Comparison of ENCODE assay signal across 8 cellular contexts in genomic region chr5:43555895-43556606, GRCh38. TPM values are rescaled to one million over a fixed set of nuclear protein-coding genes. Genes with fewer than 3 reads are reported as not detected.
DNase-seq lines count a peak whose midpoint lies in the region; ATAC-seq and TF ChIP-seq lines count a peak whose summit lies in the region.

No MANE protein-coding gene starts in this region.

- H3K36me3 Mint-ChIP-seq in CD4-positive, alpha-beta memory T cell: peaks cover under 1 to 16% of the 10 kb centered on the region in 2 donors

- no peaks in the 10 kb centered on the region for H3K9me2 ChIP-seq in SU-DHL-6 (replicated peaks; ENCODE audit: insufficient read depth, low read length)

- H2AFZ ChIP-seq in SU-DHL-6 (ENCODE audit: low read depth, low read length, severe bottlenecking): peak overlapping the region; percentile 68

- no peaks in the 10 kb centered on the region for H4K20me1 ChIP-seq in SU-DHL-6 (ENCODE audit: low read depth, low read length)

- H3K79me2 ChIP-seq in SU-DHL-6 (ENCODE audit: insufficient read depth, low read length): peaks cover 52% of the 10 kb centered on the region

- H3K27ac Mint-ChIP-seq in CD4-positive, alpha-beta memory T cell: peak overlapping the region in 6 of 7 donors; percentile 91 to 97 (median 94)

- ATAC-seq in GM21515 (IDR thresholded peaks at IDR 0.05; ENCODE audit: unreplicated experiment) (peak; percentile 25), HG02588 (IDR thresholded peaks at IDR 0.05; ENCODE audit: unreplicated experiment) (no peak)

- H3K4me1 Mint-ChIP-seq in CD4-positive, alpha-beta memory T cell: peaks cover 7 to 13% (median 12%) of the 10 kb centered on the region in 4 donors

- DNase-seq in CD4-positive, alpha-beta memory T cell: peak in 1 of 5 donors; percentile 57
- peak; percentile 70 for DNase-seq in KBM-7
- DNase-seq in astrocyte of the cerebellum (ENCODE audit: low read depth): no peak
- peak; percentile 25 for DNase-seq in iPS DF 6.9 (ENCODE audit: low read depth, low spot score)
- peak; percentile 76 for DNase-seq in sigmoid colon

- no peaks in the 10 kb centered on the region for H3K27me3 ChIP-seq in CD4-positive, alpha-beta memory T cell (ENCODE audit: insufficient read depth, low read length)
- H3K27me3 ChIP-seq in SU-DHL-6 (ENCODE audit: low read length) (no peaks in the 10 kb centered on the region), iPS DF 6.9 (ENCODE audit: control insufficient read depth, insufficient read depth, low read length) (0 out of 2 replicates have a peak, but pooled peaks cover 2% of the 10 kb centered on the region), sigmoid colon (no peaks in the 10 kb centered on the region)

- H3K4me2 ChIP-seq in SU-DHL-6 (ENCODE audit: low read depth, low read length, poor library complexity, severe bottlenecking): peak overlapping the region; percentile 77

- intact Hi-C loops in CD4-positive, alpha-beta memory T cell (cut with micrococcal nuclease): loop anchor here (1.0 to 5.0 kb wide), 4 partner anchors 73 to 1251 kb away; partner anchors contain the start of genes MRPS30 and TMEM267
- intact Hi-C loops in sigmoid colon (cut with DNase I): loop anchor here (1.0 to 5.0 kb wide), 2 partner anchors 39 to 72 kb away; partner anchors contain the start of gene C5orf34

- H3K9ac ChIP-seq in SU-DHL-6 (ENCODE audit: low read length): peak overlapping the region; percentile 87

- CTCF ChIA-PET in CD4-positive, alpha-beta memory T cell (lab: Charles Lee; ENCODE audit: partially characterized antibody): interaction anchor here (0.7 to 5.8 kb wide), 6 partner anchors 13 to 77 kb away, joined by 3 to 36 read pairs (median 7); partner anchors contain the start of genes NNT and TMEM267

- TF ChIP-seq CTCF in SU-DHL-6 (IDR thresholded peaks at IDR 0.05; ENCODE audit: insufficient read depth, low read length, poor library complexity, severe bottlenecking) (no peak), astrocyte of the cerebellum (IDR thresholded peaks at IDR 0.05; ENCODE audit: low read depth, low read length, missing control alignments) (peak; percentile 2), sigmoid colon (IDR thresholded peaks at IDR 0.05) (no peak)

- no peak for TF ChIP-seq EP300 in sigmoid colon (IDR thresholded peaks at IDR 0.05)

- POLR2A ChIA-PET in CD4-positive, alpha-beta memory T cell (lab: Charles Lee; ENCODE audit: partially characterized antibody): interaction anchor here (0.6 to 9.5 kb wide), 7 partner anchors 22 to 75 kb away, joined by 3 to 124 read pairs (median 7); partner anchors contain the start of genes C5orf34, NNT and TMEM267

- peak overlapping the region; percentile 90 to 96 (median 94) for H3K4me3 Mint-ChIP-seq in CD4-positive, alpha-beta memory T cell

- no peaks in the 10 kb centered on the region for H3K27me3 Mint-ChIP-seq in CD4-positive, alpha-beta memory T cell

- H3K4me1 ChIP-seq in CD4-positive, alpha-beta memory T cell (ENCODE audit: insufficient read depth, low read length): peaks cover 50% of the 10 kb centered on the region
- H3K4me1 ChIP-seq in iPS DF 6.9 (ENCODE audit: control insufficient read depth, insufficient read depth, low read length) (no peaks in the 10 kb centered on the region), sigmoid colon (peaks cover 0 to 49% (median 38%) of the 10 kb centered on the region in 4 donors)

- TF ChIP-seq POLR2A in sigmoid colon (IDR thresholded peaks at IDR 0.05): peak in 1 of 2 donors; percentile 20

- WGBS in iPS DF 6.9 (ENCODE audit: insufficient coverage, insufficient read length): no CpG with 5 or more reads among the region's 44 CpGs
- 0% methylated on average over 44 of the region's 44 CpGs for WGBS in sigmoid colon, 2 donors

- H3F3A ChIP-seq in SU-DHL-6 (ENCODE audit: insufficient read depth): peaks cover 8% of the 10 kb centered on the region; the same call in 1 of the 2 replicates

- peak overlapping the region; percentile 32 to 84 for H3K4me3 ChIP-seq in CD4-positive, alpha-beta memory T cell (ENCODE audit: low read length in 2 of 2)
- H3K4me3 ChIP-seq in SU-DHL-6 (ENCODE audit: insufficient read depth, low read length, poor library complexity, severe bottlenecking) (peak overlapping the region; percentile 97), astrocyte of the cerebellum (ENCODE audit: low read depth, low read length) (peak overlapping the region; percentile 82), iPS DF 6.9 (ENCODE audit: low read length) (peak overlapping the region; percentile 74), sigmoid colon (peak overlapping the region; percentile 78 to 85 (median 84))

- no peaks in the 10 kb centered on the region for H3K9me3 ChIP-seq in CD4-positive, alpha-beta memory T cell (ENCODE audit: control insufficient read depth in 1 of 2, low read length in 2 of 2)
- H3K9me3 ChIP-seq in SU-DHL-6 (ENCODE audit: insufficient read depth, low read length) (no peaks in the 10 kb centered on the region), iPS DF 6.9 (ENCODE audit: control insufficient read depth, insufficient read depth, low read length) (no peaks in the 10 kb centered on the region), sigmoid colon (no peaks in the 10 kb centered on the region)

- no peaks in the 10 kb centered on the region for H3K36me3 ChIP-seq in CD4-positive, alpha-beta memory T cell (ENCODE audit: insufficient read depth, low read length)
- H3K36me3 ChIP-seq in SU-DHL-6 (ENCODE audit: low read length) (peaks cover 30% of the 10 kb centered on the region), iPS DF 6.9 (ENCODE audit: control insufficient read depth, insufficient read depth, low read length) (no peaks in the 10 kb centered on the region; the same call in 1 of the 2 replicates), sigmoid colon (peaks cover 0 to 38% (median 2%) of the 10 kb centered on the region in 4 donors)

- H3K9me3 Mint-ChIP-seq in CD4-positive, alpha-beta memory T cell: no peaks in the 10 kb centered on the region

- H3K27ac ChIP-seq in CD4-positive, alpha-beta memory T cell (ENCODE audit: low read depth, low read length): peak overlapping the region; percentile 84
- H3K27ac ChIP-seq in SU-DHL-6 (ENCODE audit: low read depth, low read length) (peak overlapping the region; percentile 86), iPS DF 6.9 (ENCODE audit: low read length) (no peak overlapping the region), sigmoid colon (peak overlapping the region; percentile 92 to 97 (median 96))

- in situ Hi-C loops in KBM-7 (cut with MboI; ENCODE audit: low pct_unique_long_range_greater_than_20kb, low sequenced_read_pairs): no loop called here
- in situ Hi-C loops in astrocyte of the cerebellum (cut with HindIII; ENCODE audit: low sequenced_read_pairs): no loop called here

RNA-seq across cellular contexts. Expression of gene PAIP1, which starts 0.8 kb away (rescaled TPM):
- total RNA-seq in CD4-positive, alpha-beta memory T cell: 10 to 100 TPM; 36.0 to 38.0 TPM
- polyA plus RNA-seq in CD4-positive, alpha-beta memory T cell: 10 to 100 TPM; 48.1 to 48.9 TPM
- total RNA-seq in sigmoid colon: 100 to 1,000 TPM in 3 of 4 donors, 10 to 100 TPM in 1; 89.9 to 123 (median 112) TPM
- 10 to 100 TPM; 37.9 to 67.3 (median 55.0) TPM for polyA plus RNA-seq in sigmoid colon

RNA-seq across cellular contexts. Expression of gene C5orf34, which starts 41.1 kb away (rescaled TPM):
- total RNA-seq in CD4-positive, alpha-beta memory T cell: 1 to 10 TPM; 2.5 to 2.9 TPM
- 1 to 10 TPM in 1 of 2 donors, under 1 TPM in 1; 0.60 to 1.3 TPM for polyA plus RNA-seq in CD4-positive, alpha-beta memory T cell
- total RNA-seq in sigmoid colon: 1 to 10 TPM; 1.1 to 4.3 (median 1.8) TPM
- polyA plus RNA-seq in sigmoid colon: 1 to 10 TPM in 1 of 3 donors, under 1 TPM in 1, not detected in 1; 0.60 to 1.6 TPM

RNA-seq across cellular contexts. Expression of gene NNT, which starts 46.9 kb away (rescaled TPM):
- total RNA-seq in CD4-positive, alpha-beta memory T cell: 10 to 100 TPM; 56.1 to 57.6 TPM
- 10 to 100 TPM; 47.0 to 74.7 TPM for polyA plus RNA-seq in CD4-positive, alpha-beta memory T cell
- total RNA-seq in sigmoid colon: 10 to 100 TPM; 48.5 to 80.3 (median 73.7) TPM
- polyA plus RNA-seq in sigmoid colon: 10 to 100 TPM; 15.7 to 28.8 (median 16.8) TPM
